ENCODE assay signal across 8 cellular contexts in genomic region chr17:57243171-57243622, GRCh38. TPM values are rescaled to one million over a fixed set of nuclear protein-coding genes. Genes with fewer than 3 reads are reported as not detected.
DNase-seq lines count a peak whose midpoint lies in the region; ATAC-seq and TF ChIP-seq lines count a peak whose summit lies in the region.

No MANE protein-coding gene starts in this region.

- H2AFZ ChIP-seq in Karpas-422 (ENCODE audit: low read length), result peak overlapping the region; percentile 69; the same call in 1 of the 2 replicates

- no peak overlapping the region for H3K27ac Mint-ChIP-seq in activated naive CD8-positive, alpha-beta T cell treated with anti-CD3 and anti-CD28 coated beads for 36 hours

- no peaks in the 10 kb centered on the region for H4K20me1 ChIP-seq in Karpas-422 (ENCODE audit: insufficient read depth, low read depth, low read length)

- H3K4me2 ChIP-seq in Karpas-422 (ENCODE audit: low read depth, low read length, poor library complexity, severe bottlenecking), result peak overlapping the region; percentile 3

- H3K9me3 Mint-ChIP-seq in activated naive CD8-positive, alpha-beta T cell treated with anti-CD3 and anti-CD28 coated beads for 36 hours, result no peaks in the 10 kb centered on the region

- TF ChIP-seq CTCF in heart right ventricle (IDR thresholded peaks at IDR 0.05) (peak; percentile 97 to 99 (median 98)), sigmoid colon (IDR thresholded peaks at IDR 0.05) (peak; percentile 96 to 99 (median 98))

- H3K9me3 ChIP-seq in Karpas-422 (ENCODE audit: low read length), result no peaks in the 10 kb centered on the region
- peaks cover 0 to 5% (median 0%) of the 10 kb centered on the region in 11 donors for H3K9me3 ChIP-seq in heart right ventricle
- H3K9me3 ChIP-seq in sigmoid colon, result no peaks in the 10 kb centered on the region

- H3K27me3 ChIP-seq in Karpas-422 (ENCODE audit: low read length) (no peaks in the 10 kb centered on the region), heart right ventricle (no peaks in the 10 kb centered on the region), sigmoid colon (no peaks in the 10 kb centered on the region)

- no peak for TF ChIP-seq POLR2A in sigmoid colon (IDR thresholded peaks at IDR 0.05)

- no peak overlapping the region for H3K4me3 Mint-ChIP-seq in activated naive CD8-positive, alpha-beta T cell treated with anti-CD3 and anti-CD28 coated beads for 36 hours

- intact Hi-C loops in heart right ventricle (cut with DNase I), result loop anchor here in 8 of 10 donors (2.0 to 10.0 kb wide), 15 partner anchors 199 to 592 kb away; partner anchors contain the start of gene CCDC182 (in 6 of the 8)
- intact Hi-C loops in sigmoid colon (cut with DNase I), result loop anchor here (1.0 to 5.0 kb wide), 3 partner anchors 430 to 589 kb away; no protein-coding TSS in a partner anchor

- H3K4me3 ChIP-seq in Karpas-422 (ENCODE audit: low read length) (no peak overlapping the region), heart right ventricle (no peak overlapping the region), sigmoid colon (no peak overlapping the region)

- DNase-seq in GM04504 (ENCODE audit: low read depth) (peak; percentile 10), Karpas-422 (peak; percentile 94), SKM-1 treated with dmso at 0.1 percent for 144 hours (lab: John Stamatoyannopoulos, UW; ENCODE audit: unreplicated experiment) (peak; percentile 62), heart right ventricle (peak; percentile 63 to 67), sigmoid colon (peak; percentile 81)
- DNase-seq in activated naive CD8-positive, alpha-beta T cell treated with anti-CD3 and anti-CD28 coated beads for 36 hours, result peak; percentile 66

- TF ChIP-seq EP300 in sigmoid colon (IDR thresholded peaks at IDR 0.05), result no peak

- H3K27me3 Mint-ChIP-seq in activated naive CD8-positive, alpha-beta T cell treated with anti-CD3 and anti-CD28 coated beads for 36 hours, result no peaks in the 10 kb centered on the region

- no peaks in the 10 kb centered on the region for H3K79me2 ChIP-seq in Karpas-422 (ENCODE audit: low read length)

- H3K36me3 Mint-ChIP-seq in activated naive CD8-positive, alpha-beta T cell treated with anti-CD3 and anti-CD28 coated beads for 36 hours, result no peaks in the 10 kb centered on the region

- 25 to 30% methylated on average over 13 of the region's 13 CpGs for WGBS in heart right ventricle, 2 donors
- 13 to 22% methylated on average over 13 of the region's 13 CpGs for WGBS in sigmoid colon, 2 donors

- H3K4me1 ChIP-seq in Karpas-422 (ENCODE audit: low read length), result peaks cover 22% of the 10 kb centered on the region
- peaks cover 0 to 17% (median 13%) of the 10 kb centered on the region in 9 donors for H3K4me1 ChIP-seq in heart right ventricle
- no peaks in the 10 kb centered on the region for H3K4me1 ChIP-seq in sigmoid colon

- peaks cover 4% of the 10 kb centered on the region for H3K4me1 Mint-ChIP-seq in activated naive CD8-positive, alpha-beta T cell treated with anti-CD3 and anti-CD28 coated beads for 36 hours

- no peaks in the 10 kb centered on the region for H3K36me3 ChIP-seq in Karpas-422 (ENCODE audit: insufficient read depth, low read length)
- no peaks in the 10 kb centered on the region for H3K36me3 ChIP-seq in heart right ventricle
- H3K36me3 ChIP-seq in sigmoid colon, result no peaks in the 10 kb centered on the region

- peak; percentile 37 to 86 (median 72) for ATAC-seq in heart right ventricle
- ATAC-seq in GM18519 (IDR thresholded peaks at IDR 0.05; ENCODE audit: low FRiP score, unreplicated experiment), result no peak
- no peak for ATAC-seq in HG02763 (IDR thresholded peaks at IDR 0.05; ENCODE audit: unreplicated experiment)

- H3K27ac ChIP-seq in Karpas-422 (ENCODE audit: low read length), result no peak overlapping the region
- H3K27ac ChIP-seq in heart right ventricle, result peak overlapping the region in 4 of 10 donors; percentile 19 to 37 (median 27)
- H3K27ac ChIP-seq in sigmoid colon, result no peak overlapping the region

- peak overlapping the region; percentile 12; the same call in 1 of the 2 replicates for H3K9ac ChIP-seq in Karpas-422 (ENCODE audit: low read length)

- H3K9me2 ChIP-seq in Karpas-422 (replicated peaks; ENCODE audit: insufficient read depth, low read length), result no peaks in the 10 kb centered on the region

RNA-seq across cellular contexts. Expression of gene MSI2, which starts 13.1 kb away (rescaled TPM):
- total RNA-seq in Karpas-422 (2014; rRNA removed; shearing (Covaris generic); ENCODE audit: low replicate concordance), result 169 and 170 TPM in 2 replicates
- total RNA-seq in activated naive CD8-positive, alpha-beta T cell treated with anti-CD3 and anti-CD28 coated beads for 36 hours, result 10 to 100 TPM; 48.0 to 49.4 TPM
- total RNA-seq in heart right ventricle (100 to 1,000 TPM in 9 of 10 donors, 10 to 100 TPM in 1; 94.2 to 135 (median 121) TPM), sigmoid colon (10 to 100 TPM; 19.5 to 25.8 (median 20.8) TPM)
- polyA plus RNA-seq in heart right ventricle (10 to 100 TPM; 25.5 to 27.1 TPM), sigmoid colon (10 to 100 TPM; 12.6 to 24.0 (median 22.2) TPM)

Comparison
In these comparisons a context has a peak if more than half of its experiments do, and no peak if none do; other contexts are left out.
1. DNase-seq: peak in every context shown above with its lines; median percentile 94 in Karpas-422; 81 in sigmoid colon; 66 in activated naive CD8-positive, alpha-beta T cell treated with anti-CD3 and anti-CD28 coated beads for 36 hours; 65 in heart right ventricle; 62 in SKM-1 treated with dmso at 0.1 percent for 144 hours; 10 in GM04504.
2. ATAC-seq: peak in heart right ventricle (8 of 8); none in GM18519 (single experiment) and HG02763 (single experiment).